ENCODE assay signal across 1 cellular context in genomic region chr10:113011592-113012374, GRCh38.
A peak's percentile ranks its signal among the peaks of the same experiment; 100 is the strongest.
TF ChIP-seq lines count a peak whose summit lies in the region.

No MANE protein-coding gene starts in this region.

TF ChIP-seq in WTC11, 78 proteins besides CTCF, POLR2A, EP300 and RAD21 (continued from another document and continues in another):
- TF ChIP-seq ZNF425 (CRISPR knock-in tag; conservative IDR thresholded peaks at IDR 0.05) (peak; percentile 95), E2F1 (CRISPR knock-in tag; IDR thresholded peaks at IDR 0.05) (0 out of 2 replicates have a peak, but pooled peaks have one; percentile 27), ZSCAN18 (CRISPR knock-in tag; IDR thresholded peaks at IDR 0.05) (peak; percentile 97), PRDM15 (CRISPR knock-in tag; IDR thresholded peaks at IDR 0.05) (no peak), ZNF423 (CRISPR knock-in tag; IDR thresholded peaks at IDR 0.05) (peak; percentile 70; the same call in 1 of the 2 replicates), MXD4 (CRISPR knock-in tag; IDR thresholded peaks at IDR 0.05; ENCODE audit: borderline replicate concordance) (peak; percentile 91), GTF2I (CRISPR knock-in tag; conservative IDR thresholded peaks at IDR 0.05) (peak; percentile 38; the same call in 1 of the 2 replicates), NFATC4 (CRISPR knock-in tag; IDR thresholded peaks at IDR 0.05) (0 out of 2 replicates have a peak, but pooled peaks have one; percentile 90), ZNF396 (CRISPR knock-in tag; IDR thresholded peaks at IDR 0.05; ENCODE audit: borderline replicate concordance) (peak; percentile 99), ERG (CRISPR knock-in tag; IDR thresholded peaks at IDR 0.05) (peak; percentile 97), SP1 (CRISPR knock-in tag; conservative IDR thresholded peaks at IDR 0.05) (no peak), PRRX2 (CRISPR knock-in tag; IDR thresholded peaks at IDR 0.05) (peak; percentile 96), TP53 (CRISPR knock-in tag; IDR thresholded peaks at IDR 0.05) (0 out of 2 replicates have a peak, but pooled peaks have one; percentile 55), ZNF532 (CRISPR knock-in tag; IDR thresholded peaks at IDR 0.05; ENCODE audit: borderline replicate concordance) (peak; percentile 92), MLX (CRISPR knock-in tag; IDR thresholded peaks at IDR 0.05) (no peak), HMGXB4 (CRISPR knock-in tag; IDR thresholded peaks at IDR 0.05) (no peak), ZNF671 (CRISPR knock-in tag; IDR thresholded peaks at IDR 0.05) (peak; percentile 91), ZMAT4 (CRISPR knock-in tag; IDR thresholded peaks at IDR 0.05) (no peak), USF1 (CRISPR knock-in tag; IDR thresholded peaks at IDR 0.05) (peak; percentile 63; the same call in 1 of the 2 replicates), SMAD4 (CRISPR knock-in tag; IDR thresholded peaks at IDR 0.05) (0 out of 2 replicates have a peak, but pooled peaks have one; percentile 66), CDX4 (CRISPR knock-in tag; IDR thresholded peaks at IDR 0.05; ENCODE audit: borderline replicate concordance) (no peak), ARID4B (CRISPR knock-in tag; IDR thresholded peaks at IDR 0.05; ENCODE audit: borderline replicate concordance) (peak; percentile 53; the same call in 1 of the 2 replicates)
